ENCODE assay signal across 3 cellular contexts in the genomic region with DNA sequence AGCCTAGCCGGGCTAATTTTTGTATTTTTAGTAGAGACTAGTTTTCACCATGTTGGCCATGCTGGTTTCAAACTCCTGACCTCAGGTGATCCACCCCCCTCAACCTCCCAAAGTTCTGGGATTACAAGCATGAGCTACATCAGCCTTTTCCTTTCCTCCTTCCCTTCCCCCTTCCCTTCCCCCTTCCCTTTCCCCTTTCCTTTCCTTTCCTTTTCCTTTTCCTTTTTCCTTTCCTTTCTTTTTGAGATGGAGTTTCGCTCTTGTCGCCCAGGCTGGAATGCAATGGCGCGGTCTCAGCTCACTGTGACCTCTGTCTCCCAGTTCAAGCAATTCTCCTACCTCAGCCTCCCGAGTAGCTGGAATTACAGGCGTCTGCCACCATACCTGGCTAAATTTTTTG. TPM values are rescaled to one million over a fixed set of nuclear protein-coding genes. Genes with fewer than 3 reads are reported as not detected.
"Had no signal": no experiment of that assay in that cellular context is flagged by ENCODE, and none has a peak within 500 bp of the region (broad histone marks: within the 10 kb centered on the region; RNA-seq: fewer than 3 reads in every experiment).

No MANE protein-coding gene starts in this region.

RNA-seq across cellular contexts. Expression of a gene that starts 55.3 kb away (rescaled TPM):
- total RNA-seq: Peyer's patch, Right ventricle myocardium inferior, Right ventricle myocardium superior had no signal
